In genomic region chr7:148156248-148156647, GRCh38 we compare ENCODE assay signal across 13 cellular contexts.
"Had no signal": no experiment of that assay in that cellular context is flagged by ENCODE, and none has a peak within 500 bp of the region (broad histone marks: within the 10 kb centered on the region; RNA-seq: fewer than 3 reads in every experiment).

No MANE protein-coding gene starts in this region.

- H3K36me3 ChIP-seq: esophagus squamous epithelium, thyroid gland, vagina had no signal

- ATAC-seq: activated naive CD4-positive, alpha-beta T cell treated with anti-CD3 and anti-CD28 coated beads, Interleukin-2, amount 50 U/mL, for 72 hours; foreskin keratinocyte had no signal

- H3K4me3 ChIP-seq: esophagus squamous epithelium, skin epidermis, thyroid gland, vagina had no signal

- FAIRE-seq: colon, TTC549 had no signal

- H3K27ac ChIP-seq: esophagus squamous epithelium, foreskin keratinocyte, skin epidermis, thyroid gland, vagina had no signal

- H3K9me3 Mint-ChIP-seq: activated naive CD4-positive, alpha-beta T cell treated with anti-CD3 and anti-CD28 coated beads, Interleukin-2, amount 50 U/mL, for 72 hours; natural killer cell treated with Interleukin-12 subunit alpha and Interleukin-12 subunit beta and Interleukin-15 and Interleukin-18, amount 100 ng/mL, for 72 hours had no signal

- H3K9me3 ChIP-seq: esophagus squamous epithelium, thyroid gland, vagina had no signal

- H3K27ac Mint-ChIP-seq: activated naive CD4-positive, alpha-beta T cell treated with anti-CD3 and anti-CD28 coated beads, Interleukin-2, amount 50 U/mL, for 72 hours; natural killer cell treated with Interleukin-12 subunit alpha and Interleukin-12 subunit beta and Interleukin-15 and Interleukin-18, amount 100 ng/mL, for 72 hours had no signal

- H3K27me3 ChIP-seq: esophagus squamous epithelium, foreskin keratinocyte, thyroid gland, vagina had no signal

- H3K4me3 Mint-ChIP-seq: natural killer cell treated with Interleukin-12 subunit alpha and Interleukin-12 subunit beta and Interleukin-15 and Interleukin-18, amount 100 ng/mL, for 72 hours had no signal

- H3K36me3 Mint-ChIP-seq: activated naive CD4-positive, alpha-beta T cell treated with anti-CD3 and anti-CD28 coated beads, Interleukin-2, amount 50 U/mL, for 72 hours; natural killer cell treated with Interleukin-12 subunit alpha and Interleukin-12 subunit beta and Interleukin-15 and Interleukin-18, amount 100 ng/mL, for 72 hours had no signal

- H3K4me1 ChIP-seq: foreskin keratinocyte, vagina had no signal

- DNase-seq: activated T-cell treated with anti-CD3 and anti-CD28 coated beads, Interleukin-2, amount 50 U/mL, for 1 hour; amygdala; esophagus squamous epithelium; foreskin keratinocyte; mammary epithelial cell; T-helper 2 cell; thyroid gland had no signal
